Comparison of ENCODE assay signal across 29 cellular contexts in genomic region chr5:170441385-170441784, GRCh38. TPM values are rescaled to one million over a fixed set of nuclear protein-coding genes. Genes with fewer than 3 reads are reported as not detected.
DNase-seq lines count a peak whose midpoint lies in the region; ATAC-seq and TF ChIP-seq lines count a peak whose summit lies in the region.
"Had no signal": no experiment of that assay in that cellular context is flagged by ENCODE, and none has a peak within 500 bp of the region (broad histone marks: within the 10 kb centered on the region; RNA-seq: fewer than 3 reads in every experiment).

No MANE protein-coding gene starts in this region.

- no peaks in the 10 kb centered on the region for H3K4me1 ChIP-seq in right atrium auricular region
- H3K4me1 ChIP-seq in heart left ventricle = no peaks in the 10 kb centered on the region
- H3K4me1 ChIP-seq in esophagus muscularis mucosa = no peaks in the 10 kb centered on the region
- H3K4me1 ChIP-seq: BE2C had no signal

- no peak overlapping the region for H3K27ac Mint-ChIP-seq in type B pancreatic cell
- H3K27ac Mint-ChIP-seq: CD14-positive monocyte; CD4-positive, alpha-beta memory T cell; CD8-positive, alpha-beta memory T cell had no signal

- no peak overlapping the region for H3K4me3 Mint-ChIP-seq in type B pancreatic cell
- H3K4me3 Mint-ChIP-seq: CD14-positive monocyte; CD4-positive, alpha-beta memory T cell; CD4-positive, CD25-positive, alpha-beta regulatory T cell; CD8-positive, alpha-beta memory T cell had no signal

- H3K4me1 Mint-ChIP-seq in type B pancreatic cell (ENCODE audit: unreplicated experiment) = peaks cover 7% of the 10 kb centered on the region

- TF ChIP-seq EP300 in esophagus muscularis mucosa (IDR thresholded peaks at IDR 0.05) = no peak

- intact Hi-C loops in heart left ventricle (cut with DNase I) (no loop called here), esophagus muscularis mucosa (cut with DNase I) (no loop called here), dorsolateral prefrontal cortex (cut with DNase I) (no loop called here)

- H3K36me3 Mint-ChIP-seq in type B pancreatic cell = no peaks in the 10 kb centered on the region
- H3K36me3 Mint-ChIP-seq: CD14-positive monocyte; CD4-positive, alpha-beta memory T cell; CD4-positive, CD25-positive, alpha-beta regulatory T cell; CD8-positive, alpha-beta memory T cell had no signal

- H3K9me3 Mint-ChIP-seq in type B pancreatic cell = no peaks in the 10 kb centered on the region
- H3K9me3 Mint-ChIP-seq: CD14-positive monocyte; CD4-positive, CD25-positive, alpha-beta regulatory T cell; CD8-positive, alpha-beta memory T cell had no signal

- no peak for TF ChIP-seq POLR2A in heart left ventricle (IDR thresholded peaks at IDR 0.05)
- no peak for TF ChIP-seq POLR2A in esophagus muscularis mucosa (IDR thresholded peaks at IDR 0.05; ENCODE audit: low read depth)

- no peaks in the 10 kb centered on the region for H3K27me3 ChIP-seq in right atrium auricular region
- no peaks in the 10 kb centered on the region for H3K27me3 ChIP-seq in heart left ventricle
- H3K27me3 ChIP-seq in esophagus muscularis mucosa = no peaks in the 10 kb centered on the region
- H3K27me3 ChIP-seq in dorsolateral prefrontal cortex = no peaks in the 10 kb centered on the region
- H3K27me3 ChIP-seq: BE2C, BLaER1 had no signal

- 92 to 93% (median 92%) methylated on average over 10 of the region's 10 CpGs for WGBS in heart left ventricle, 4 donors
- 92% methylated on average over 10 of the region's 10 CpGs for WGBS in esophagus muscularis mucosa

- TF ChIP-seq CTCF in right atrium auricular region (IDR thresholded peaks at IDR 0.05) = no peak
- TF ChIP-seq CTCF in heart left ventricle (IDR thresholded peaks at IDR 0.05) = no peak
- TF ChIP-seq CTCF in coronary artery (IDR thresholded peaks at IDR 0.05) = no peak
- no peak for TF ChIP-seq CTCF in esophagus muscularis mucosa (IDR thresholded peaks at IDR 0.05)
- TF ChIP-seq CTCF in type B pancreatic cell (conservative IDR thresholded peaks at IDR 0.05) = no peak
- no peak for TF ChIP-seq CTCF in dorsolateral prefrontal cortex (IDR thresholded peaks at IDR 0.05 in 54 of 56, conservative IDR thresholded peaks at IDR 0.05 in 2 of 56; ENCODE audit: low read depth in 1 of 56, partially characterized antibody in 56 of 56)

- H3K9me3 ChIP-seq in right atrium auricular region (no peaks in the 10 kb centered on the region), heart left ventricle (no peaks in the 10 kb centered on the region), esophagus muscularis mucosa (no peaks in the 10 kb centered on the region)
- H3K9me3 ChIP-seq: BE2C, BLaER1 had no signal

- H3K36me3 ChIP-seq in right atrium auricular region (no peaks in the 10 kb centered on the region), heart left ventricle (no peaks in the 10 kb centered on the region), esophagus muscularis mucosa (no peaks in the 10 kb centered on the region)
- H3K36me3 ChIP-seq: BE2C, BLaER1 had no signal

- DNase-seq in right atrium auricular region (ENCODE audit: low spot score) (peak; percentile 42), heart left ventricle (no peak), coronary artery (ENCODE audit: low spot score) (peak; percentile 46), esophagus muscularis mucosa (ENCODE audit: extremely low spot score) (peak; percentile 74), type B pancreatic cell (ENCODE audit: extremely low spot score, unreplicated experiment) (peak; percentile 18), germinal center (ENCODE audit: low spot score) (no peak), islet precursor cell (no peak), dorsolateral prefrontal cortex (no peak)
- DNase-seq: 8988T; ACHN; BE2C; C1 segment of cervical spinal cord; CD4-positive, alpha-beta memory T cell; CD4-positive, CD25-positive, alpha-beta regulatory T cell; CD8-positive, alpha-beta memory T cell; COR-L47; DMS 273 treated with DMSO at 0.1 percent for 48 hours; DMS153; DMS53; DMS79; DND-41; EL; GDM1 had no signal

- no peak overlapping the region for H3K4me3 ChIP-seq in right atrium auricular region
- H3K4me3 ChIP-seq in heart left ventricle = no peak overlapping the region
- no peak overlapping the region for H3K4me3 ChIP-seq in coronary artery
- no peak overlapping the region for H3K4me3 ChIP-seq in esophagus muscularis mucosa
- no peak overlapping the region for H3K4me3 ChIP-seq in dorsolateral prefrontal cortex
- H3K4me3 ChIP-seq: BLaER1, GM12878 had no signal

- no peaks in the 10 kb centered on the region for H3K27me3 Mint-ChIP-seq in type B pancreatic cell
- H3K27me3 Mint-ChIP-seq: CD4-positive, CD25-positive, alpha-beta regulatory T cell had no signal

- ATAC-seq in heart left ventricle = no peak
- ATAC-seq: GM12878 had no signal

- H3K27ac ChIP-seq in right atrium auricular region = no peak overlapping the region
- H3K27ac ChIP-seq in heart left ventricle = no peak overlapping the region
- H3K27ac ChIP-seq in coronary artery = no peak overlapping the region
- no peak overlapping the region for H3K27ac ChIP-seq in esophagus muscularis mucosa (replicated peaks in 1 of 4)
- no peak overlapping the region for H3K27ac ChIP-seq in dorsolateral prefrontal cortex
- H3K27ac ChIP-seq: BLaER1 had no signal

RNA-seq across cellular contexts. Expression of gene KCNMB1, which starts 52.2 kb away (rescaled TPM):
- total RNA-seq in right atrium auricular region (under 1 TPM; 0.74 to 0.83 TPM), heart left ventricle (1 to 10 TPM in 5 of 9 donors, under 1 TPM in 4; 0.25 to 3.7 (median 1.0) TPM), esophagus muscularis mucosa (10 to 100 TPM; 45.6 to 83.0 (median 78.8) TPM), type B pancreatic cell (ENCODE audit: low replicate concordance) (0.12 and 0.34 TPM in 2 replicates), dorsolateral prefrontal cortex (1 to 10 TPM in 34 of 120 experiments, under 1 TPM in 85, not detected in 1; 0.13 to 5.6 (median 0.72) TPM)
- 1 to 10 TPM; 1.2 TPM for polyA plus RNA-seq in heart left ventricle
- total RNA-seq: A673; CD4-positive, alpha-beta memory T cell; CD8-positive, alpha-beta memory T cell; G401 had no signal
- polyA plus RNA-seq: AG04450; CD4-positive, alpha-beta memory T cell; CD8-positive, alpha-beta memory T cell had no signal

Comparison
In these comparisons a context has a peak if more than half of its experiments do, and no peak if none do; other contexts are left out.
1. DNase-seq: peak in right atrium auricular region (single experiment), coronary artery (single experiment), esophagus muscularis mucosa (single experiment) and type B pancreatic cell (single experiment); none in heart left ventricle (0 of 5), germinal center (single experiment), islet precursor cell (single experiment) and dorsolateral prefrontal cortex (0 of 10).
2. RNA of gene KCNMB1, which starts 52.2 kb away (total RNA-seq): 45.6 to 83.0 TPM in esophagus muscularis mucosa; 0.25 to 3.7 TPM in heart left ventricle, 0.74 to 0.83 TPM in right atrium auricular region, 0.13 to 5.6 TPM in dorsolateral prefrontal cortex and 0.12 to 0.34 TPM in type B pancreatic cell; every median in the first group is over 4 times any median in the second.